Comparison of ENCODE assay signal across 15 cellular contexts in the genomic region with DNA sequence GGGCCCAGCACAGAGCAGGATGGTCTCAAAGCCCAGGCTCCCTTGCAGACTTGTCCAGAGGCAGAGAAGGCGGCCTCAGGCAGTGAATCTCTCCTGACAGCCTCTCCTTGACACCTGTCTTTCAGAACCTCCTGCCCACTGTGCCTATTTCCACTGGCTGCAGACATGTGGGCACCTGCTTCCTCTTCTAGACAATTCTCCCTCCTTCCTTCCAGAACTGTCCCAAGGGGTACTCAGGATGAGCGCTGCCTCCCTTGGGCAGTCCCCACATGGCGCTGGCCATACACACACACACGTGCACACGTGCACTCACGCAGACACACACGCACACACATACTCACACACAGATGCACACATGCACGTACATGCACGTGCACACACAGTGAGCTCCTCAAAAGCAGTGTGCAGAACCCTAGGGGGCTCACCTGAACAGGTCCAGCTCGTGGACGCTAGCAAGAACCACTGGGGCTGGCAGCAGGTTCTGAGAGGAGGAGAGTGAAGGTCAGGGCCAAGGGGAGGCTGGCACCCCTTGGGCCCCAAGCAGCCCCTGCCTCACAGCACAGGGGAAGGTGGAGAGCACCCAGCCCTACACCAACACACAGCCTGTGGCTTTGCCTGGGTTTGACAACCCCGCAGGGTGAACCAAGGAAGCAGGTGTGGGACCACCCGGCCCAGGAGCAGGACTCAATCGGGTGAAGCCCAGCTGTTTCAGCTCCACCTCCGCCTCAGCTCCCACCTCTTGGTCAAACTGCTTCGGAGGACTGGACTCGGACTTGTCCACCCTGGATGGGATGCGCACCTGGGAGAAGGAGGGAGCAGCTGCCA. TPM values are rescaled to one million over a fixed set of nuclear protein-coding genes. Genes with fewer than 3 reads are reported as not detected.
DNase-seq lines count a peak whose midpoint lies in the region; ATAC-seq and TF ChIP-seq lines count a peak whose summit lies in the region.
"Had no signal": no experiment of that assay in that cellular context is flagged by ENCODE, and none has a peak within 500 bp of the region (broad histone marks: within the 10 kb centered on the region; RNA-seq: fewer than 3 reads in every experiment).

No MANE protein-coding gene starts in this region.

- H3K27ac Mint-ChIP-seq in activated naive CD4-positive, alpha-beta T cell treated with anti-CD3 and anti-CD28 coated beads for 36 hours, result peak overlapping the region; percentile 64
- H3K27ac Mint-ChIP-seq in central memory CD8-positive, alpha-beta T cell (ENCODE audit: low read depth), result peak overlapping the region; percentile 10
- no peak overlapping the region for H3K27ac Mint-ChIP-seq in activated T-helper 2 cell treated with anti-CD3 and anti-CD28 coated beads, Interferon-gamma antibody, Interleukin-2, Interleukin-4, amounts not matched to agents 10 μg/mL and 5 μg/mL and 100 μg/mL, durations not matched to agents 14 hours and 24 hours and 36 hours

- no peaks in the 10 kb centered on the region for H3K27me3 ChIP-seq in Karpas-422 (ENCODE audit: low read length)
- H3K27me3 ChIP-seq in transverse colon, result no peaks in the 10 kb centered on the region
- H3K27me3 ChIP-seq: ascending aorta had no signal

- peaks cover 36% of the 10 kb centered on the region for H3K4me1 ChIP-seq in Karpas-422 (ENCODE audit: low read length)
- peaks cover 6 to 15% (median 12%) of the 10 kb centered on the region in 4 donors for H3K4me1 ChIP-seq in transverse colon
- H3K4me1 ChIP-seq: ascending aorta had no signal

- 88 to 100% methylated on average over 1 to 18 of the region's 18 CpGs for WGBS in transverse colon (ENCODE audit: low coverage in 1 of 2), 2 donors

- H3K9me2 ChIP-seq in Karpas-422 (replicated peaks; ENCODE audit: insufficient read depth, low read length), result no peaks in the 10 kb centered on the region

- peak overlapping the region; percentile 63 for H3K9ac ChIP-seq in Karpas-422 (ENCODE audit: low read length)

- H3K4me1 Mint-ChIP-seq in activated naive CD4-positive, alpha-beta T cell treated with anti-CD3 and anti-CD28 coated beads for 36 hours (ENCODE audit: low read depth), result peaks cover 17% of the 10 kb centered on the region
- peaks cover 17% of the 10 kb centered on the region for H3K4me1 Mint-ChIP-seq in central memory CD8-positive, alpha-beta T cell
- H3K4me1 Mint-ChIP-seq in activated T-helper 2 cell treated with anti-CD3 and anti-CD28 coated beads, Interferon-gamma antibody, Interleukin-2, Interleukin-4, amounts not matched to agents 10 μg/mL and 5 μg/mL and 100 μg/mL, durations not matched to agents 14 hours and 24 hours and 36 hours (ENCODE audit: low read depth), result peaks cover 11% of the 10 kb centered on the region

- H3K9me3 ChIP-seq in Karpas-422 (ENCODE audit: low read length), result no peaks in the 10 kb centered on the region
- H3K9me3 ChIP-seq in transverse colon, result no peaks in the 10 kb centered on the region
- H3K9me3 ChIP-seq: ascending aorta had no signal

- no peak for ATAC-seq in central memory CD8-positive, alpha-beta T cell (replicated peaks; ENCODE audit: extremely low read depth, poor library complexity, severe bottlenecking)
- ATAC-seq in GM21423 (IDR thresholded peaks at IDR 0.05; ENCODE audit: unreplicated experiment), result no peak

- no peak overlapping the region for H3K4me3 Mint-ChIP-seq in activated naive CD4-positive, alpha-beta T cell treated with anti-CD3 and anti-CD28 coated beads for 36 hours
- H3K4me3 Mint-ChIP-seq in central memory CD8-positive, alpha-beta T cell, result peak overlapping the region; percentile 79
- H3K4me3 Mint-ChIP-seq in activated T-helper 2 cell treated with anti-CD3 and anti-CD28 coated beads, Interferon-gamma antibody, Interleukin-2, Interleukin-4, amounts not matched to agents 10 μg/mL and 5 μg/mL and 100 μg/mL, durations not matched to agents 14 hours and 24 hours and 36 hours (ENCODE audit: low read depth), result no peak overlapping the region

- no peaks in the 10 kb centered on the region for H3K9me3 Mint-ChIP-seq in activated naive CD4-positive, alpha-beta T cell treated with anti-CD3 and anti-CD28 coated beads for 36 hours
- H3K9me3 Mint-ChIP-seq in central memory CD8-positive, alpha-beta T cell, result no peaks in the 10 kb centered on the region
- H3K9me3 Mint-ChIP-seq in activated T-helper 2 cell treated with anti-CD3 and anti-CD28 coated beads, Interferon-gamma antibody, Interleukin-2, Interleukin-4, amounts not matched to agents 10 μg/mL and 5 μg/mL and 100 μg/mL, durations not matched to agents 14 hours and 24 hours and 36 hours, result no peaks in the 10 kb centered on the region

- CTCF ChIA-PET in activated naive CD4-positive, alpha-beta T cell treated with anti-CD3 and anti-CD28 coated beads for 36 hours (lab: Charles Lee), result interaction anchor here (1.0 to 1.1 kb wide), 2 partner anchors 8 to 26 kb away, joined by 3 to 5 read pairs; no protein-coding TSS in a partner anchor

- H3K27ac ChIP-seq in Karpas-422 (ENCODE audit: low read length), result no peak overlapping the region
- H3K27ac ChIP-seq in transverse colon, result peak overlapping the region in 3 of 4 donors; percentile 65 to 73 (median 69)
- H3K27ac ChIP-seq: ascending aorta had no signal

- 0 out of 2 replicates have a peak, but pooled peaks cover 5% of the 10 kb centered on the region for H4K20me1 ChIP-seq in Karpas-422 (ENCODE audit: insufficient read depth, low read depth, low read length)

- TF ChIP-seq POLR2A in transverse colon (IDR thresholded peaks at IDR 0.05), result no peak

- H3K36me3 Mint-ChIP-seq in activated naive CD4-positive, alpha-beta T cell treated with anti-CD3 and anti-CD28 coated beads for 36 hours (ENCODE audit: low read depth), result no peaks in the 10 kb centered on the region
- H3K36me3 Mint-ChIP-seq in central memory CD8-positive, alpha-beta T cell (ENCODE audit: insufficient read depth), result peaks cover 4% of the 10 kb centered on the region
- no peaks in the 10 kb centered on the region for H3K36me3 Mint-ChIP-seq in activated T-helper 2 cell treated with anti-CD3 and anti-CD28 coated beads, Interferon-gamma antibody, Interleukin-2, Interleukin-4, amounts not matched to agents 10 μg/mL and 5 μg/mL and 100 μg/mL, durations not matched to agents 14 hours and 24 hours and 36 hours (ENCODE audit: low read depth)

- intact Hi-C loops in activated naive CD4-positive, alpha-beta T cell treated with anti-CD3 and anti-CD28 coated beads for 36 hours (cut with micrococcal nuclease), result no loop called here
- intact Hi-C loops in transverse colon (cut with DNase I; ENCODE audit: low total_unique reads), result no loop called here
- intact Hi-C loops in activated T-helper 2 cell treated with anti-CD3 and anti-CD28 coated beads, Interferon-gamma antibody, Interleukin-2, Interleukin-4, amounts not matched to agents 10 μg/mL and 5 μg/mL and 100 μg/mL, durations not matched to agents 14 hours and 24 hours and 36 hours (cut with micrococcal nuclease), result no loop called here

- H3K36me3 ChIP-seq in Karpas-422 (ENCODE audit: insufficient read depth, low read length) (no peaks in the 10 kb centered on the region), transverse colon (no peaks in the 10 kb centered on the region)
- H3K36me3 ChIP-seq: ascending aorta had no signal

- no peak for TF ChIP-seq EP300 in transverse colon (IDR thresholded peaks at IDR 0.05; ENCODE audit: low read depth)

- peak overlapping the region; percentile 61; the same call in 1 of the 2 replicates for H3K4me3 ChIP-seq in Karpas-422 (ENCODE audit: low read length)
- no peak overlapping the region for H3K4me3 ChIP-seq in transverse colon

- no peaks in the 10 kb centered on the region for H3K79me2 ChIP-seq in Karpas-422 (ENCODE audit: low read length)

- no peak for DNase-seq in activated naive CD4-positive, alpha-beta T cell treated with anti-CD3 and anti-CD28 coated beads for 36 hours
- DNase-seq in activated naive CD4-positive, alpha-beta T cell treated with anti-CD3 and anti-CD28 coated beads, Interleukin-2, amount 50 U/mL, for 16 hours, result no peak
- no peak for DNase-seq in Karpas-422
- no peak for DNase-seq in central memory CD8-positive, alpha-beta T cell (ENCODE audit: low spot score in 2 of 2)
- no peak for DNase-seq in transverse colon
- no peak for DNase-seq in epidermal melanocyte (ENCODE audit: insufficient read length, low spot score)
- no peak for DNase-seq in activated T-helper 2 cell treated with anti-CD3 and anti-CD28 coated beads, Interferon-gamma antibody, Interleukin-2, Interleukin-4, amounts not matched to agents 10 μg/mL and 5 μg/mL and 100 μg/mL, durations not matched to agents 14 hours and 24 hours and 36 hours (ENCODE audit: low spot score)
- DNase-seq: C1 segment of cervical spinal cord; foreskin melanocyte; NCI-H1105; NCI-H526 treated with DMSO at 0.1 percent for 48 hours; retina; stimulated activated CD4-positive, alpha-beta T cell treated with anti-CD3 and anti-CD28 coated beads, Interleukin-4, amount 100 ng/mL, for 24 hours had no signal

- peak overlapping the region; percentile 63 for H3K4me2 ChIP-seq in Karpas-422 (ENCODE audit: low read depth, low read length, poor library complexity, severe bottlenecking)

- H3K27me3 Mint-ChIP-seq in activated naive CD4-positive, alpha-beta T cell treated with anti-CD3 and anti-CD28 coated beads for 36 hours (ENCODE audit: low read depth), result no peaks in the 10 kb centered on the region
- H3K27me3 Mint-ChIP-seq in central memory CD8-positive, alpha-beta T cell, result no peaks in the 10 kb centered on the region
- no peaks in the 10 kb centered on the region for H3K27me3 Mint-ChIP-seq in activated T-helper 2 cell treated with anti-CD3 and anti-CD28 coated beads, Interferon-gamma antibody, Interleukin-2, Interleukin-4, amounts not matched to agents 10 μg/mL and 5 μg/mL and 100 μg/mL, durations not matched to agents 14 hours and 24 hours and 36 hours (ENCODE audit: low read depth)

- no peak for TF ChIP-seq CTCF in transverse colon (IDR thresholded peaks at IDR 0.05)

- no peak overlapping the region for H2AFZ ChIP-seq in Karpas-422 (ENCODE audit: low read length)

- in situ Hi-C loops in transverse colon (cut with MboI; ENCODE audit: low pct_ligation_motif_present in 1 of 4, low pct_unique_long_range_greater_than_20kb in 1 of 4, low sequenced_read_pairs in 3 of 4), result no loop called here

RNA-seq across cellular contexts. Expression of gene PLXNB2, which starts 8.1 kb away (rescaled TPM):
- total RNA-seq in activated naive CD4-positive, alpha-beta T cell treated with anti-CD3 and anti-CD28 coated beads for 36 hours, result 10 to 100 TPM in 1 of 2 experiments, 1 to 10 TPM in 1; 9.8 to 10.4 TPM
- total RNA-seq in Karpas-422 (2014; rRNA removed; shearing (Covaris generic); ENCODE audit: low replicate concordance), result 2.6 and 7.8 TPM in 2 replicates
- total RNA-seq in transverse colon, result 100 to 1,000 TPM; 305 to 880 (median 460) TPM
- total RNA-seq in activated T-helper 2 cell treated with anti-CD3 and anti-CD28 coated beads, Interferon-gamma antibody, Interleukin-2, Interleukin-4, amounts not matched to agents 10 μg/mL and 5 μg/mL and 100 μg/mL, durations not matched to agents 14 hours and 24 hours and 36 hours, result 9.8 and 11.1 TPM in 2 replicates

RNA-seq across cellular contexts. Expression of gene DENND6B, which starts 11.3 kb away (rescaled TPM):
- total RNA-seq in activated naive CD4-positive, alpha-beta T cell treated with anti-CD3 and anti-CD28 coated beads for 36 hours, result 1 to 10 TPM; 1.8 to 2.1 TPM
- 0.90 and 2.7 TPM in 2 replicates for total RNA-seq in Karpas-422 (2014; rRNA removed; shearing (Covaris generic); ENCODE audit: low replicate concordance)
- 10 to 100 TPM in 2 of 4 donors, 1 to 10 TPM in 2; 3.2 to 22.7 (median 8.3) TPM for total RNA-seq in transverse colon
- 2.3 and 2.7 TPM in 2 replicates for total RNA-seq in activated T-helper 2 cell treated with anti-CD3 and anti-CD28 coated beads, Interferon-gamma antibody, Interleukin-2, Interleukin-4, amounts not matched to agents 10 μg/mL and 5 μg/mL and 100 μg/mL, durations not matched to agents 14 hours and 24 hours and 36 hours

RNA-seq across cellular contexts. Expression of gene PPP6R2, which starts 27.6 kb away (rescaled TPM):
- 10 to 100 TPM; 33.7 to 34.7 TPM for total RNA-seq in activated naive CD4-positive, alpha-beta T cell treated with anti-CD3 and anti-CD28 coated beads for 36 hours
- 32.9 and 78.0 TPM in 2 replicates for total RNA-seq in Karpas-422 (2014; rRNA removed; shearing (Covaris generic); ENCODE audit: low replicate concordance)
- 100 to 1,000 TPM in 1 of 4 donors, 10 to 100 TPM in 3; 62.1 to 151 (median 77.8) TPM for total RNA-seq in transverse colon
- 42.9 and 45.0 TPM in 2 replicates for total RNA-seq in activated T-helper 2 cell treated with anti-CD3 and anti-CD28 coated beads, Interferon-gamma antibody, Interleukin-2, Interleukin-4, amounts not matched to agents 10 μg/mL and 5 μg/mL and 100 μg/mL, durations not matched to agents 14 hours and 24 hours and 36 hours

RNA-seq across cellular contexts. Expression of gene MAPK11, which starts 45.3 kb away (rescaled TPM):
- 10 to 100 TPM; 17.5 to 17.9 TPM for total RNA-seq in activated naive CD4-positive, alpha-beta T cell treated with anti-CD3 and anti-CD28 coated beads for 36 hours
- total RNA-seq in Karpas-422 (2014; rRNA removed; shearing (Covaris generic); ENCODE audit: low replicate concordance), result 6.4 and 15.8 TPM in 2 replicates
- total RNA-seq in transverse colon, result 1 to 10 TPM; 1.6 to 6.4 (median 2.7) TPM
- 19.0 and 20.9 TPM in 2 replicates for total RNA-seq in activated T-helper 2 cell treated with anti-CD3 and anti-CD28 coated beads, Interferon-gamma antibody, Interleukin-2, Interleukin-4, amounts not matched to agents 10 μg/mL and 5 μg/mL and 100 μg/mL, durations not matched to agents 14 hours and 24 hours and 36 hours

RNA-seq across cellular contexts. Expression of gene MAPK12, which starts 54.0 kb away (rescaled TPM):
- 10 to 100 TPM; 12.3 to 12.4 TPM for total RNA-seq in activated naive CD4-positive, alpha-beta T cell treated with anti-CD3 and anti-CD28 coated beads for 36 hours
- total RNA-seq in Karpas-422 (2014; rRNA removed; shearing (Covaris generic); ENCODE audit: low replicate concordance), result 45.4 and 110 TPM in 2 replicates
- 1 to 10 TPM; 1.1 to 9.4 (median 3.3) TPM for total RNA-seq in transverse colon
- total RNA-seq in activated T-helper 2 cell treated with anti-CD3 and anti-CD28 coated beads, Interferon-gamma antibody, Interleukin-2, Interleukin-4, amounts not matched to agents 10 μg/mL and 5 μg/mL and 100 μg/mL, durations not matched to agents 14 hours and 24 hours and 36 hours, result 16.3 and 17.6 TPM in 2 replicates

Comparison
In these comparisons a context has a peak if more than half of its experiments do, and no peak if none do; other contexts are left out.
1. RNA of gene PLXNB2, which starts 8.1 kb away (total RNA-seq): 305 to 880 TPM in transverse colon; 9.8 to 10.4 TPM in activated naive CD4-positive, alpha-beta T cell treated with anti-CD3 and anti-CD28 coated beads for 36 hours, 9.8 to 11.1 TPM in activated T-helper 2 cell treated with anti-CD3 and anti-CD28 coated beads, Interferon-gamma antibody, Interleukin-2, Interleukin-4, amounts not matched to agents 10 μg/mL and 5 μg/mL and 100 μg/mL, durations not matched to agents 14 hours and 24 hours and 36 hours and 2.6 to 7.8 TPM in Karpas-422; every median in the first group is over 10 times any median in the second.